Comparison of ENCODE assay signal across 12 cellular contexts in genomic region chr21:40049031-40049958, GRCh38.
A peak's percentile ranks its signal among the peaks of the same experiment; 100 is the strongest.
DNase-seq lines count a peak whose midpoint lies in the region; ATAC-seq, FAIRE-seq and TF ChIP-seq lines count a peak whose summit lies in the region.
"Had no signal": no experiment of that assay in that cellular context is flagged by ENCODE, and none has a peak within 500 bp of the region (broad histone marks: within the 10 kb centered on the region; RNA-seq: fewer than 3 reads in every experiment).

No MANE protein-coding gene starts in this region.

- H3K9me3 ChIP-seq in astrocyte (ENCODE audit: insufficient read depth, low read depth, low read length) (no peaks in the 10 kb centered on the region), osteoblast (ENCODE audit: low read depth, low read length) (peaks cover 5% of the 10 kb centered on the region), upper lobe of right lung (no peaks in the 10 kb centered on the region)

- no peaks in the 10 kb centered on the region for H3F3A ChIP-seq in GM23338 (replicated peaks; ENCODE audit: low read depth)

- H3K27me3 Mint-ChIP-seq in GM23338 (ENCODE audit: insufficient read depth, low read depth, poor library complexity): no peaks in the 10 kb centered on the region
- H3K27me3 Mint-ChIP-seq in astrocyte (ENCODE audit: low read depth, unreplicated experiment): peaks cover 3% of the 10 kb centered on the region

- H4K20me1 ChIP-seq in GM23338 (replicated peaks; ENCODE audit: insufficient read depth) (no peaks in the 10 kb centered on the region), astrocyte (ENCODE audit: insufficient read depth, low read length) (no peaks in the 10 kb centered on the region), osteoblast (ENCODE audit: insufficient read depth, low read length) (no peaks in the 10 kb centered on the region)

- H3K4me3 ChIP-seq in GM23338: no peak overlapping the region
- H3K4me3 ChIP-seq in astrocyte (ENCODE audit: insufficient read depth, low read depth, low read length): peak overlapping the region; percentile 58
- no peak overlapping the region for H3K4me3 ChIP-seq in osteoblast (ENCODE audit: insufficient read depth, low read length)
- H3K4me3 ChIP-seq in upper lobe of right lung: no peak overlapping the region

- no peak for FAIRE-seq in astrocyte (lab: Jason Lieb, UNC)

- TF ChIP-seq CTCF in GM23338 (conservative IDR thresholded peaks at IDR 0.05; ENCODE audit: low read depth in 2 of 2) (no peak), astrocyte (IDR thresholded peaks at IDR 0.05; ENCODE audit: insufficient read depth, low read depth, low read length) (no peak), osteoblast (IDR thresholded peaks at IDR 0.05; ENCODE audit: extremely low read depth, low read depth, low read length) (no peak), upper lobe of right lung (IDR thresholded peaks at IDR 0.05) (no peak)

- no peak overlapping the region for H3K4me3 Mint-ChIP-seq in GM23338
- no peak overlapping the region for H3K4me3 Mint-ChIP-seq in astrocyte (ENCODE audit: unreplicated experiment)
- H3K4me3 Mint-ChIP-seq: T-helper 2 cell treated with Interferon-gamma antibody and Interleukin-4, amounts not matched to agents 5 μg/mL and 100 μg/mL, for 36 hours had no signal

- 0 out of 2 replicates have a peak, but pooled peaks cover 2% of the 10 kb centered on the region for H3K9me2 ChIP-seq in GM23338 (ENCODE audit: insufficient read depth)

- peak overlapping the region; percentile 64 for H3K9ac ChIP-seq in astrocyte (ENCODE audit: low read length)

- no peaks in the 10 kb centered on the region for H3K36me3 Mint-ChIP-seq in GM23338 (ENCODE audit: low read depth)
- H3K36me3 Mint-ChIP-seq in astrocyte (ENCODE audit: low read depth, unreplicated experiment): no peaks in the 10 kb centered on the region

- H3K4me1 ChIP-seq in GM23338 (ENCODE audit: insufficient read depth) (no peaks in the 10 kb centered on the region; the same call in 1 of the 2 replicates), astrocyte (ENCODE audit: insufficient read depth, low read length) (peaks cover 17% of the 10 kb centered on the region), osteoblast (ENCODE audit: insufficient read depth, low read length) (no peaks in the 10 kb centered on the region), upper lobe of right lung (no peaks in the 10 kb centered on the region)

- H3K4me1 Mint-ChIP-seq in GM23338 (peaks cover 15% of the 10 kb centered on the region; the same call in 2 of the 3 replicates), astrocyte (ENCODE audit: low read depth, unreplicated experiment) (peaks cover 2% of the 10 kb centered on the region)

- H3K4me2 ChIP-seq in GM23338 (no peak overlapping the region), astrocyte (ENCODE audit: low read length) (peak overlapping the region; percentile 81), osteoblast (ENCODE audit: insufficient read depth, low read length) (no peak overlapping the region)

- H3K27ac ChIP-seq in GM23338 (ENCODE audit: low read depth): no peak overlapping the region
- peak overlapping the region; percentile 80 for H3K27ac ChIP-seq in astrocyte (ENCODE audit: low read depth, low read length)
- H3K27ac ChIP-seq in osteoblast (ENCODE audit: low read depth, low read length): no peak overlapping the region
- H3K27ac ChIP-seq in upper lobe of right lung: no peak overlapping the region

- H3K27me3 ChIP-seq in GM23338 (ENCODE audit: insufficient read depth): no peaks in the 10 kb centered on the region
- H3K27me3 ChIP-seq in astrocyte (ENCODE audit: insufficient read depth, low read length): no peaks in the 10 kb centered on the region
- H3K27me3 ChIP-seq in osteoblast (ENCODE audit: insufficient read depth, low read length): no peaks in the 10 kb centered on the region
- H3K27me3 ChIP-seq in upper lobe of right lung: no peaks in the 10 kb centered on the region

- DNase-seq in GM23338 (ENCODE audit: low spot score): no peak
- DNase-seq in NCI-H2107 (lab: John Stamatoyannopoulos, UW): peak; percentile 65
- peak; percentile 79 for DNase-seq in astrocyte (ENCODE audit: low read depth)
- peak; percentile 55 for DNase-seq in osteoblast (ENCODE audit: insufficient read length, low spot score, missing footprints)
- no peak for DNase-seq in SKM-1 treated with dmso at 0.1 percent for 144 hours (lab: John Stamatoyannopoulos, UW; ENCODE audit: unreplicated experiment)
- no peak for DNase-seq in upper lobe of right lung
- no peak for DNase-seq in NCI-H524 treated with DMSO at 0.1 percent for 48 hours (lab: John Stamatoyannopoulos, UW)
- DNase-seq: stimulated activated CD4-positive, alpha-beta T cell treated with anti-CD3 and anti-CD28 coated beads, Interleukin-12 subunit alpha, Interleukin-12 subunit beta, amount 100 ng/mL, for 4 hours; stimulated activated naive CD8-positive, alpha-beta T cell treated with anti-CD3 and anti-CD28 coated beads, Interleukin-15, Interleukin-2, amounts not matched to agents 100 U/mL and 50 U/mL, for 24 hours had no signal

- H2AFZ ChIP-seq in GM23338: no peak overlapping the region
- peak overlapping the region; percentile 44 for H2AFZ ChIP-seq in astrocyte (ENCODE audit: low read depth, low read length)
- no peak overlapping the region for H2AFZ ChIP-seq in osteoblast (ENCODE audit: low read length)

- ATAC-seq in GM23338: peak; percentile 29; the same call in 1 of the 3 replicates
- ATAC-seq in GM18873 (IDR thresholded peaks at IDR 0.05; ENCODE audit: low FRiP score, unreplicated experiment): no peak
- ATAC-seq in upper lobe of right lung: no peak
- ATAC-seq: HCT116; stimulated activated naive CD8-positive, alpha-beta T cell treated with anti-CD3 and anti-CD28 coated beads, Interleukin-15, Interleukin-2, amounts not matched to agents 100 U/mL and 50 U/mL, for 24 hours had no signal

- H3K27ac Mint-ChIP-seq in GM23338 (peak overlapping the region; percentile 9; the same call in 1 of the 2 replicates), astrocyte (ENCODE audit: unreplicated experiment) (no peak overlapping the region)
- H3K27ac Mint-ChIP-seq: T-helper 2 cell treated with Interferon-gamma antibody and Interleukin-4, amounts not matched to agents 5 μg/mL and 100 μg/mL, for 36 hours had no signal

- H3K36me3 ChIP-seq in GM23338 (ENCODE audit: insufficient read depth): no peaks in the 10 kb centered on the region; the same call in 1 of the 2 replicates
- no peaks in the 10 kb centered on the region for H3K36me3 ChIP-seq in astrocyte (ENCODE audit: insufficient read depth, low read length)
- H3K36me3 ChIP-seq in osteoblast (ENCODE audit: insufficient read depth, low read length): no peaks in the 10 kb centered on the region
- no peaks in the 10 kb centered on the region for H3K36me3 ChIP-seq in upper lobe of right lung

- no peaks in the 10 kb centered on the region for H3K79me2 ChIP-seq in GM23338 (replicated peaks; ENCODE audit: insufficient read depth)
- no peaks in the 10 kb centered on the region for H3K79me2 ChIP-seq in astrocyte (ENCODE audit: insufficient read depth, low read length)
- H3K79me2 ChIP-seq in osteoblast (ENCODE audit: insufficient read depth, low read length): no peaks in the 10 kb centered on the region

- intact Hi-C loops in upper lobe of right lung (cut with DNase I): no loop called here

- H3K9me3 Mint-ChIP-seq in GM23338: peaks cover 4% of the 10 kb centered on the region; the same call in 2 of the 3 replicates
- peaks cover 4% of the 10 kb centered on the region for H3K9me3 Mint-ChIP-seq in astrocyte (ENCODE audit: unreplicated experiment)

TF ChIP-seq in GM23338, 12 proteins besides CTCF, POLR2A, EP300 and RAD21:
- TF ChIP-seq ZNF114 (CRISPR knock-in tag; IDR thresholded peaks at IDR 0.05) (no peak), ETS1 (IDR thresholded peaks at IDR 0.05) (no peak), EZH2 (IDR thresholded peaks at IDR 0.05; ENCODE audit: low read depth, unreplicated experiment) (no peak), NANOG (IDR thresholded peaks at IDR 0.05; ENCODE audit: borderline replicate concordance) (no peak), EZH2phosphoT487 (IDR thresholded peaks at IDR 0.05; ENCODE audit: unreplicated experiment) (no peak), JUNB (IDR thresholded peaks at IDR 0.05; ENCODE audit: unreplicated experiment) (no peak)

Comparison
In these comparisons a context has a peak if more than half of its experiments do, and no peak if none do; other contexts are left out.
1. DNase-seq: peak in NCI-H2107 (single experiment), astrocyte (single experiment) and osteoblast (single experiment); none in GM23338 (single experiment), SKM-1 treated with dmso at 0.1 percent for 144 hours (single experiment), upper lobe of right lung (single experiment) and NCI-H524 treated with DMSO at 0.1 percent for 48 hours (single experiment).